ENCODE assay signal across 8 cellular contexts in the genomic region with DNA sequence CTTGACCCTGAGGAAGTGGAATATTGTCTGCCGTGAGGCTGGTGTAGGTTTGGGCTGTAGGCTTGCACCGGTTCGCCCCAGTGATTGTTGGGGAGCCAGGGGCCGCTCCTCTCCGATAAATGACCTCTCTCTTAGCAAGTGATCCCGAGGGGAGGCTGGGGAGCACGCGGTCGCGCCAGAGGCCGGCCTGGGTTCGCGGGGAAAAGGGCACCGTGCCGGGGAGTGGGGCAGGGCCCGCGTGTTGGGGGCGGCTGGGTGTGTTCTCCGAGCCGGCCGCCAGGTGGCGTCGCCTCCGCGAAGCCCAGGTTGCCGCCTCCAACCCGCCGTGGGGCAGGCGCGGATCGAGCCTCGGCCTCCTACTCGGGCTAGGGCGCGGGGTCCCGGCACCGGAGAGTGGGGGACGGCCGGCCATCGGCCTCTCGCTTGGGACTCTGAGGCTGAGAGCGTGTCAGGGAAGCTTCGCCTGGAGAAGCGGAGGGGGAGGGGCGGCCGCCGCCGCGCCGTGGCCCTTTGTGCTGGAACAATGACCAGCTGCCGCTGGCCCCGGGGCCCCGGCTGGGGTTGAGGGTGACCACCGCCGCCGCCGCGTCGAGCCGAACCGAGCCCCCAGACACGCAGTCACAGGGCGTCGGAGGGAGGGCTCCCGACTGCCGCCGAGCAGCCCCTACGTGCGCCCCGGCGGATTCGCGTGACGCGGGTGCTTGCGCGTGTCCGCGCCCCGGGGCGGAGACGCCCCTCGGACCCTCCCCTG. TPM values are rescaled to one million over a fixed set of nuclear protein-coding genes. Genes with fewer than 3 reads are reported as not detected.
A peak's percentile ranks its signal among the peaks of the same experiment; 100 is the strongest.
DNase-seq lines count a peak whose midpoint lies in the region; ATAC-seq and TF ChIP-seq lines count a peak whose summit lies in the region.

No MANE protein-coding gene starts in this region.

- ATAC-seq in GM19023 (IDR thresholded peaks at IDR 0.05; ENCODE audit: unreplicated experiment), result peak; percentile 43
- ATAC-seq in HG03432 (IDR thresholded peaks at IDR 0.05; ENCODE audit: unreplicated experiment), result peak; percentile 52
- peak; percentile 68 to 73 for ATAC-seq in naive thymus-derived CD8-positive, alpha-beta T cell

- H3K9me3 Mint-ChIP-seq in activated T-helper 1 cell treated with anti-CD3 and anti-CD28 coated beads, Interleukin-12 subunit alpha, Interleukin-12 subunit beta, Interleukin-2, Interleukin-4 antibody, amounts not matched to agents 30 ng/mL and 10 ng/mL and 1 ng/mL, durations not matched to agents 14 hours and 24 hours and 36 hours, result no peaks in the 10 kb centered on the region
- H3K9me3 Mint-ChIP-seq in naive thymus-derived CD8-positive, alpha-beta T cell, result no peaks in the 10 kb centered on the region

- POLR2A ChIA-PET in BJ (lab: Charles Lee), result interaction anchor here (0.6 kb wide), 1 partner anchor 939 kb away, joined by 5 read pairs; no protein-coding TSS in a partner anchor
- POLR2A ChIA-PET in naive thymus-derived CD8-positive, alpha-beta T cell (lab: Charles Lee), result interaction anchor here (0.7 to 5.7 kb wide), 11 partner anchors 9 to 87 kb away, joined by 3 to 82 read pairs (median 4); a partner anchor contains a TSS

- peaks cover 29% of the 10 kb centered on the region for H3K4me1 Mint-ChIP-seq in activated T-helper 1 cell treated with anti-CD3 and anti-CD28 coated beads, Interleukin-12 subunit alpha, Interleukin-12 subunit beta, Interleukin-2, Interleukin-4 antibody, amounts not matched to agents 30 ng/mL and 10 ng/mL and 1 ng/mL, durations not matched to agents 14 hours and 24 hours and 36 hours (ENCODE audit: low read depth)
- H3K4me1 Mint-ChIP-seq in naive thymus-derived CD8-positive, alpha-beta T cell, result peaks cover 25 to 33% (median 30%) of the 10 kb centered on the region in 4 donors

- intact Hi-C loops in activated T-helper 1 cell treated with anti-CD3 and anti-CD28 coated beads, Interleukin-12 subunit alpha, Interleukin-12 subunit beta, Interleukin-2, Interleukin-4 antibody, amounts not matched to agents 30 ng/mL and 10 ng/mL and 1 ng/mL, durations not matched to agents 14 hours and 24 hours and 36 hours (cut with micrococcal nuclease), result loop anchor here (1.0 to 5.0 kb wide), 4 partner anchors 14 to 783 kb away; a partner anchor contains a TSS

- peak overlapping the region; percentile 95 for H3K9ac ChIP-seq in fibroblast of lung (ENCODE audit: insufficient read depth, low read length)

- peak; percentile 67 for TF ChIP-seq CTCF in BJ (IDR thresholded peaks at IDR 0.05; ENCODE audit: insufficient read depth, low read depth, low read length)
- TF ChIP-seq CTCF in fibroblast of lung (conservative IDR thresholded peaks at IDR 0.05 in 1 of 2, IDR thresholded peaks at IDR 0.05 in 1 of 2; ENCODE audit: low read depth in 1 of 2, low read length in 2 of 2), result peak; percentile 53

- peaks cover 4% of the 10 kb centered on the region for H3K27me3 Mint-ChIP-seq in activated T-helper 1 cell treated with anti-CD3 and anti-CD28 coated beads, Interleukin-12 subunit alpha, Interleukin-12 subunit beta, Interleukin-2, Interleukin-4 antibody, amounts not matched to agents 30 ng/mL and 10 ng/mL and 1 ng/mL, durations not matched to agents 14 hours and 24 hours and 36 hours (ENCODE audit: insufficient read depth)
- no peaks in the 10 kb centered on the region for H3K27me3 Mint-ChIP-seq in naive thymus-derived CD8-positive, alpha-beta T cell

- CTCF ChIA-PET in BJ (lab: Yijun Ruan, JAX), result interaction anchor here (0.7 to 21.8 kb wide), 11 partner anchors 9 to 70 kb away, joined by 3 to 479 read pairs (median 7); a partner anchor contains a TSS

- peaks cover 27% of the 10 kb centered on the region for H3K4me1 ChIP-seq in fibroblast of lung (ENCODE audit: control insufficient read depth, extremely low read depth, insufficient read depth, low read length)

- H3K27ac Mint-ChIP-seq in activated T-helper 1 cell treated with anti-CD3 and anti-CD28 coated beads, Interleukin-12 subunit alpha, Interleukin-12 subunit beta, Interleukin-2, Interleukin-4 antibody, amounts not matched to agents 30 ng/mL and 10 ng/mL and 1 ng/mL, durations not matched to agents 14 hours and 24 hours and 36 hours, result peak overlapping the region; percentile 93
- H3K27ac Mint-ChIP-seq in naive thymus-derived CD8-positive, alpha-beta T cell, result peak overlapping the region; percentile 87 to 97 (median 93)

- H3K4me3 Mint-ChIP-seq in activated T-helper 1 cell treated with anti-CD3 and anti-CD28 coated beads, Interleukin-12 subunit alpha, Interleukin-12 subunit beta, Interleukin-2, Interleukin-4 antibody, amounts not matched to agents 30 ng/mL and 10 ng/mL and 1 ng/mL, durations not matched to agents 14 hours and 24 hours and 36 hours, result peak overlapping the region; percentile 88
- H3K4me3 Mint-ChIP-seq in naive thymus-derived CD8-positive, alpha-beta T cell, result peak overlapping the region; percentile 81 to 95 (median 92)

- H3K27me3 ChIP-seq in BJ (ENCODE audit: control insufficient read depth, insufficient read depth, low read length), result no peaks in the 10 kb centered on the region
- no peaks in the 10 kb centered on the region for H3K27me3 ChIP-seq in fibroblast of lung (ENCODE audit: control insufficient read depth, insufficient read depth, low read length)

- peak overlapping the region; percentile 2 for H2AFZ ChIP-seq in fibroblast of lung (ENCODE audit: low read length)

- H3K36me3 ChIP-seq in BJ (ENCODE audit: control insufficient read depth, insufficient read depth, low read length), result peaks cover 17% of the 10 kb centered on the region
- peaks cover 22% of the 10 kb centered on the region for H3K36me3 ChIP-seq in fibroblast of lung (ENCODE audit: control insufficient read depth, insufficient read depth, low read length)

- H3K4me3 ChIP-seq in BJ (ENCODE audit: low read depth, low read length) (peak overlapping the region; percentile 71), fibroblast of lung (replicated peaks in 1 of 4; ENCODE audit: control extremely low read depth in 1 of 4, insufficient read depth in 1 of 4, low read depth in 3 of 4, low read length in 4 of 4) (peak overlapping the region; percentile 73 to 98 (median 84))

- peaks cover 2% of the 10 kb centered on the region for H4K20me1 ChIP-seq in fibroblast of lung (ENCODE audit: control insufficient read depth, extremely low read depth, insufficient read depth, low read length)

- peaks cover 13% of the 10 kb centered on the region for H3K36me3 Mint-ChIP-seq in activated T-helper 1 cell treated with anti-CD3 and anti-CD28 coated beads, Interleukin-12 subunit alpha, Interleukin-12 subunit beta, Interleukin-2, Interleukin-4 antibody, amounts not matched to agents 30 ng/mL and 10 ng/mL and 1 ng/mL, durations not matched to agents 14 hours and 24 hours and 36 hours (ENCODE audit: low read depth)
- peaks cover 0 to 7% (median 0%) of the 10 kb centered on the region in 3 donors for H3K36me3 Mint-ChIP-seq in naive thymus-derived CD8-positive, alpha-beta T cell

- DNase-seq in BJ (ENCODE audit: low read depth) (no peak), OCI-M1 (lab: John Stamatoyannopoulos, UW) (peak; percentile 88), fibroblast of lung (ENCODE audit: low read depth in 2 of 2) (peak; percentile 71 to 74)
- peak; percentile 77 for DNase-seq in activated T-helper 1 cell treated with anti-CD3 and anti-CD28 coated beads, Interleukin-12 subunit alpha, Interleukin-12 subunit beta, Interleukin-2, Interleukin-4 antibody, amounts not matched to agents 30 ng/mL and 10 ng/mL and 1 ng/mL, durations not matched to agents 14 hours and 24 hours and 36 hours (ENCODE audit: low spot score)
- DNase-seq in naive thymus-derived CD8-positive, alpha-beta T cell, result peak; percentile 64 to 87 (median 80)
- DNase-seq in stimulated activated naive CD4-positive, alpha-beta T cell treated with Interleukin-2 at 50 U/mL for 16 hours (lab: John Stamatoyannopoulos, UW), result peak; percentile 66

- H3K27ac ChIP-seq in fibroblast of lung (ENCODE audit: insufficient read depth, low read length), result peak overlapping the region; percentile 96

- H3K4me2 ChIP-seq in fibroblast of lung (ENCODE audit: extremely low read depth, insufficient read depth, low read length), result peak overlapping the region; percentile 99

- peaks cover 43% of the 10 kb centered on the region for H3K79me2 ChIP-seq in fibroblast of lung (ENCODE audit: control insufficient read depth, insufficient read depth, low read length)

- no peaks in the 10 kb centered on the region for H3K9me3 ChIP-seq in fibroblast of lung (ENCODE audit: control insufficient read depth, insufficient read depth, low read depth, low read length)

RNA-seq across cellular contexts. Expression of a gene that starts 0.4 kb away (rescaled TPM):
- polyA plus RNA-seq in BJ (2011; rRNA removed), result 47.5 and 81.5 TPM in 2 replicates
- 50.0 and 80.8 TPM in 2 replicates for polyA minus RNA-seq in BJ (2011; rRNA and poly(A)+ RNA removed)
- total RNA-seq in activated T-helper 1 cell treated with anti-CD3 and anti-CD28 coated beads, Interleukin-12 subunit alpha, Interleukin-12 subunit beta, Interleukin-2, Interleukin-4 antibody, amounts not matched to agents 30 ng/mL and 10 ng/mL and 1 ng/mL, durations not matched to agents 14 hours and 24 hours and 36 hours, result 22.3 TPM in 2 replicates
- total RNA-seq in fibroblast of lung, result 120 and 129 TPM in 2 replicates
- 33.2 and 34.7 TPM in 2 replicates for polyA plus RNA-seq in fibroblast of lung
- polyA plus RNA-seq in fibroblast of lung (2012), result 71.7 and 81.3 TPM in 2 replicates
- polyA minus RNA-seq in fibroblast of lung (ENCODE audit: low replicate concordance), result 51.1 and 59.0 TPM in 2 replicates
- total RNA-seq in naive thymus-derived CD8-positive, alpha-beta T cell, result 10 to 100 TPM; 33.5 to 34.3 TPM
- polyA plus RNA-seq in naive thymus-derived CD8-positive, alpha-beta T cell, result 10 to 100 TPM; 10.8 to 19.5 (median 13.1) TPM

RNA-seq across cellular contexts. Expression of a gene that starts 11.8 kb away (rescaled TPM):
- 4.7 and 5.5 TPM in 2 replicates for polyA plus RNA-seq in BJ (2011; rRNA removed)
- polyA minus RNA-seq in BJ (2011; rRNA and poly(A)+ RNA removed), result 4.6 and 5.9 TPM in 2 replicates
- 41.1 and 42.3 TPM in 2 replicates for total RNA-seq in activated T-helper 1 cell treated with anti-CD3 and anti-CD28 coated beads, Interleukin-12 subunit alpha, Interleukin-12 subunit beta, Interleukin-2, Interleukin-4 antibody, amounts not matched to agents 30 ng/mL and 10 ng/mL and 1 ng/mL, durations not matched to agents 14 hours and 24 hours and 36 hours
- total RNA-seq in fibroblast of lung, result 6.1 and 8.0 TPM in 2 replicates
- 3.8 and 6.7 TPM in 2 replicates for polyA plus RNA-seq in fibroblast of lung
- 4.1 and 6.2 TPM in 2 replicates for polyA plus RNA-seq in fibroblast of lung (2012)
- polyA minus RNA-seq in fibroblast of lung (ENCODE audit: low replicate concordance), result 7.5 and 14.6 TPM in 2 replicates
- 10 to 100 TPM; 17.0 to 18.2 TPM for total RNA-seq in naive thymus-derived CD8-positive, alpha-beta T cell
- 10 to 100 TPM in 1 of 3 donors, 1 to 10 TPM in 2; 5.3 to 18.2 (median 9.7) TPM for polyA plus RNA-seq in naive thymus-derived CD8-positive, alpha-beta T cell

RNA-seq across cellular contexts. Expression of a gene that starts 11.9 kb away (rescaled TPM):
- 77.3 and 123 TPM in 2 replicates for polyA plus RNA-seq in BJ (2011; rRNA removed)
- 18.6 and 22.8 TPM in 2 replicates for polyA minus RNA-seq in BJ (2011; rRNA and poly(A)+ RNA removed)
- 61.5 and 63.2 TPM in 2 replicates for total RNA-seq in activated T-helper 1 cell treated with anti-CD3 and anti-CD28 coated beads, Interleukin-12 subunit alpha, Interleukin-12 subunit beta, Interleukin-2, Interleukin-4 antibody, amounts not matched to agents 30 ng/mL and 10 ng/mL and 1 ng/mL, durations not matched to agents 14 hours and 24 hours and 36 hours
- total RNA-seq in fibroblast of lung, result 54.4 and 61.4 TPM in 2 replicates
- 62.1 and 87.5 TPM in 2 replicates for polyA plus RNA-seq in fibroblast of lung
- polyA plus RNA-seq in fibroblast of lung (2012), result 102 and 139 TPM in 2 replicates
- polyA minus RNA-seq in fibroblast of lung (ENCODE audit: low replicate concordance), result 31.9 and 43.6 TPM in 2 replicates
- 10 to 100 TPM; 64.9 to 66.6 TPM for total RNA-seq in naive thymus-derived CD8-positive, alpha-beta T cell
- polyA plus RNA-seq in naive thymus-derived CD8-positive, alpha-beta T cell, result 100 to 1,000 TPM; 117 to 136 (median 123) TPM

RNA-seq across cellular contexts. Expression of a gene that starts 29.9 kb away (rescaled TPM):
- polyA plus RNA-seq in BJ (2011; rRNA removed) (4.2 and 4.3 TPM in 2 replicates), fibroblast of lung (3.2 and 3.5 TPM in 2 replicates)
- 2.5 and 3.6 TPM in 2 replicates for polyA minus RNA-seq in BJ (2011; rRNA and poly(A)+ RNA removed)
- 0.31 and 0.83 TPM in 2 replicates for total RNA-seq in activated T-helper 1 cell treated with anti-CD3 and anti-CD28 coated beads, Interleukin-12 subunit alpha, Interleukin-12 subunit beta, Interleukin-2, Interleukin-4 antibody, amounts not matched to agents 30 ng/mL and 10 ng/mL and 1 ng/mL, durations not matched to agents 14 hours and 24 hours and 36 hours
- total RNA-seq in fibroblast of lung, result 0.51 and 1.8 TPM in 2 replicates
- 3.7 and 5.5 TPM in 2 replicates for polyA plus RNA-seq in fibroblast of lung (2012)
- 13.9 and 14.5 TPM in 2 replicates for polyA minus RNA-seq in fibroblast of lung (ENCODE audit: low replicate concordance)
- 1 to 10 TPM; 1.6 to 2.0 TPM for total RNA-seq in naive thymus-derived CD8-positive, alpha-beta T cell
- polyA plus RNA-seq in naive thymus-derived CD8-positive, alpha-beta T cell, result under 1 TPM in 1 of 3 donors, not detected in 2; 0.14 TPM

RNA-seq across cellular contexts. Expression of a gene that starts 31.8 kb away (rescaled TPM):
- polyA plus RNA-seq in BJ (2011; rRNA removed), result 0.53 and 0.86 TPM in 2 replicates
- 0.26 and 0.57 TPM in 2 replicates for polyA minus RNA-seq in BJ (2011; rRNA and poly(A)+ RNA removed)
- total RNA-seq in activated T-helper 1 cell treated with anti-CD3 and anti-CD28 coated beads, Interleukin-12 subunit alpha, Interleukin-12 subunit beta, Interleukin-2, Interleukin-4 antibody, amounts not matched to agents 30 ng/mL and 10 ng/mL and 1 ng/mL, durations not matched to agents 14 hours and 24 hours and 36 hours, result 0.47 and 0.54 TPM in 2 replicates
- 1.3 TPM in 2 replicates for total RNA-seq in fibroblast of lung
- 0.42 and 0.50 TPM in 2 replicates for polyA plus RNA-seq in fibroblast of lung
- polyA plus RNA-seq in fibroblast of lung (2012), result 1.0 and 1.4 TPM in 2 replicates
- 0.08 TPM in 1 of 2 replicates, not detected in the other for polyA minus RNA-seq in fibroblast of lung (ENCODE audit: low replicate concordance)
- 1 to 10 TPM; 1.3 to 1.4 TPM for total RNA-seq in naive thymus-derived CD8-positive, alpha-beta T cell
- polyA plus RNA-seq in naive thymus-derived CD8-positive, alpha-beta T cell, result 1 to 10 TPM in 1 of 3 donors, under 1 TPM in 2; 0.39 to 1.1 (median 0.89) TPM
